ENCODE assay signal across 13 cellular contexts in genomic region chr20:47993817-47994216, GRCh38.
A peak's percentile ranks its signal among the peaks of the same experiment; 100 is the strongest.
DNase-seq lines count a peak whose midpoint lies in the region; ATAC-seq and TF ChIP-seq lines count a peak whose summit lies in the region.
"Had no signal": no experiment of that assay in that cellular context is flagged by ENCODE, and none has a peak within 500 bp of the region (broad histone marks: within the 10 kb centered on the region; RNA-seq: fewer than 3 reads in every experiment).

No MANE protein-coding gene starts in this region.

- no peaks in the 10 kb centered on the region for H4K20me1 ChIP-seq in PC-3 (ENCODE audit: low read length)

- H3K27ac Mint-ChIP-seq in endodermal cell, result no peak overlapping the region
- H3K27ac Mint-ChIP-seq: CD4-positive, alpha-beta memory T cell; HFFc6 had no signal

- H3K4me3 ChIP-seq in PC-3 (ENCODE audit: low read length) (no peak overlapping the region), RWPE2 (ENCODE audit: severe bottlenecking) (no peak overlapping the region), endodermal cell (ENCODE audit: low read length) (peak overlapping the region; percentile 48), H7 (ENCODE audit: insufficient read depth, low read depth, low read length) (no peak overlapping the region)
- H3K4me3 ChIP-seq: HAP-1 had no signal

- H3F3A ChIP-seq in PC-3 (ENCODE audit: low read length, unreplicated experiment), result no peaks in the 10 kb centered on the region

- H3K27me3 ChIP-seq in PC-3 (ENCODE audit: low read length), result no peaks in the 10 kb centered on the region
- no peaks in the 10 kb centered on the region for H3K27me3 ChIP-seq in RWPE2 (ENCODE audit: insufficient read depth, poor library complexity, severe bottlenecking)
- no peaks in the 10 kb centered on the region for H3K27me3 ChIP-seq in endodermal cell (ENCODE audit: control insufficient read depth, insufficient read depth, low read length, poor library complexity, severe bottlenecking)
- H3K27me3 ChIP-seq in H7 (ENCODE audit: control insufficient read depth, insufficient read depth, low read length), result no peaks in the 10 kb centered on the region

- H3K9me3 Mint-ChIP-seq in endodermal cell, result peaks cover 29% of the 10 kb centered on the region

- CTCF ChIA-PET in PC-3 (lab: Charles Lee), result no interaction called here

- H3K4me1 ChIP-seq in PC-3 (ENCODE audit: insufficient read depth, low read length), result peaks cover 22% of the 10 kb centered on the region
- no peaks in the 10 kb centered on the region for H3K4me1 ChIP-seq in RWPE2 (ENCODE audit: insufficient read depth, poor library complexity, severe bottlenecking)
- peaks cover 11% of the 10 kb centered on the region for H3K4me1 ChIP-seq in endodermal cell (ENCODE audit: control insufficient read depth, insufficient read depth, low read length)
- H3K4me1 ChIP-seq: HAP-1 had no signal

- H3K4me3 Mint-ChIP-seq in endodermal cell, result no peak overlapping the region
- H3K4me3 Mint-ChIP-seq: CD4-positive, alpha-beta memory T cell; HFFc6 had no signal

- peaks cover 2% of the 10 kb centered on the region for H3K36me3 Mint-ChIP-seq in endodermal cell (ENCODE audit: low read depth)
- H3K36me3 Mint-ChIP-seq: CD4-positive, alpha-beta memory T cell had no signal

- no peak for DNase-seq in PC-3
- peak; percentile 13 for DNase-seq in RWPE2 (ENCODE audit: low spot score)
- no peak for DNase-seq in endodermal cell
- DNase-seq in DMS153 (lab: John Stamatoyannopoulos, UW), result no peak
- DNase-seq in H7, result no peak
- DNase-seq: C1 segment of cervical spinal cord; Calu3; CD4-positive, alpha-beta memory T cell; COR-L47; DND-41; HFFc6 had no signal

- TF ChIP-seq CTCF in PC-3 (conservative IDR thresholded peaks at IDR 0.05; ENCODE audit: low read depth, low read length) (no peak), RWPE2 (IDR thresholded peaks at IDR 0.05; ENCODE audit: poor library complexity, severe bottlenecking) (no peak), endodermal cell (conservative IDR thresholded peaks at IDR 0.05) (no peak)

- no peaks in the 10 kb centered on the region for H3K27me3 Mint-ChIP-seq in endodermal cell (ENCODE audit: insufficient read depth)

- POLR2A ChIA-PET in PC-3 (lab: Charles Lee; ENCODE audit: unreplicated experiment), result no interaction called here

- H3K4me2 ChIP-seq in PC-3 (ENCODE audit: low read length), result no peak overlapping the region

- no peak for ATAC-seq in PC-3
- no peak for ATAC-seq in RWPE2 (ENCODE audit: low read depth)
- no peak for ATAC-seq in HG03571 (IDR thresholded peaks at IDR 0.05; ENCODE audit: unreplicated experiment)

- no peaks in the 10 kb centered on the region for H3K9me2 ChIP-seq in PC-3 (replicated peaks; ENCODE audit: low read length)

- H3K79me2 ChIP-seq in PC-3 (ENCODE audit: low read length), result no peaks in the 10 kb centered on the region

- BruUV-seq in PC-3 (replicated peaks; lab: Mats Ljungman, UMichigan), result no TSS peak

- no peaks in the 10 kb centered on the region for H3K9me3 ChIP-seq in PC-3 (ENCODE audit: low read length)
- peaks cover 7% of the 10 kb centered on the region for H3K9me3 ChIP-seq in RWPE2 (ENCODE audit: severe bottlenecking)
- H3K9me3 ChIP-seq in endodermal cell (ENCODE audit: control insufficient read depth, low read length), result peaks cover 31% of the 10 kb centered on the region

- H3K27ac ChIP-seq in PC-3 (ENCODE audit: low read length) (peak overlapping the region; percentile 24; the same call in 1 of the 2 replicates), RWPE2 (ENCODE audit: poor library complexity, severe bottlenecking) (no peak overlapping the region), endodermal cell (ENCODE audit: low read depth, low read length) (no peak overlapping the region)

- H3K9ac ChIP-seq in PC-3 (ENCODE audit: low read length), result no peak overlapping the region
- no peak overlapping the region for H3K9ac ChIP-seq in endodermal cell (ENCODE audit: extremely low read depth, low read length, poor library complexity, severe bottlenecking)

- intact Hi-C loops in PC-3 (cut with micrococcal nuclease), result no loop called here

- H3K36me3 ChIP-seq in PC-3 (ENCODE audit: low read depth, low read length), result no peaks in the 10 kb centered on the region
- no peaks in the 10 kb centered on the region for H3K36me3 ChIP-seq in RWPE2 (ENCODE audit: low read depth)
- no peaks in the 10 kb centered on the region for H3K36me3 ChIP-seq in endodermal cell (ENCODE audit: control insufficient read depth, insufficient read depth, low read length)
- no peaks in the 10 kb centered on the region for H3K36me3 ChIP-seq in H7 (replicated peaks; ENCODE audit: control insufficient read depth, insufficient read depth, low read length)
- H3K36me3 ChIP-seq: HAP-1 had no signal

- no peak overlapping the region for H2AFZ ChIP-seq in PC-3 (ENCODE audit: low read length)

- 87 to 95% methylated on average over 2 to 3 of the region's 3 CpGs for WGBS in endodermal cell (ENCODE audit: insufficient coverage in 1 of 2, insufficient read length in 1 of 2), 2 experiments

- H3K4me1 Mint-ChIP-seq in endodermal cell, result peaks cover 24% of the 10 kb centered on the region
- H3K4me1 Mint-ChIP-seq: CD4-positive, alpha-beta memory T cell had no signal
